ENCODE assay signal across 9 cellular contexts in genomic region chr3:46440531-46441294, GRCh38. TPM values are rescaled to one million over a fixed set of nuclear protein-coding genes. Genes with fewer than 3 reads are reported as not detected.
DNase-seq lines count a peak whose midpoint lies in the region; ATAC-seq and TF ChIP-seq lines count a peak whose summit lies in the region.
"Had no signal": no experiment of that assay in that cellular context is flagged by ENCODE, and none has a peak within 500 bp of the region (broad histone marks: within the 10 kb centered on the region; RNA-seq: fewer than 3 reads in every experiment).

No MANE protein-coding gene starts in this region.

- intact Hi-C loops in upper lobe of right lung (cut with DNase I), result no loop called here
- intact Hi-C loops in ascending aorta (cut with DNase I), result no loop called here

- H3K36me3 ChIP-seq in upper lobe of right lung (no peaks in the 10 kb centered on the region), tibial nerve (no peaks in the 10 kb centered on the region), ascending aorta (no peaks in the 10 kb centered on the region)

- no peaks in the 10 kb centered on the region for H3K36me3 Mint-ChIP-seq in activated T-cell treated with anti-CD3 and anti-CD28 coated beads, Interleukin-2, amount 50 U/mL, for 72 hours (ENCODE audit: insufficient read depth in 2 of 2)

- no peak overlapping the region for H3K4me3 Mint-ChIP-seq in activated T-cell treated with anti-CD3 and anti-CD28 coated beads, Interleukin-2, amount 50 U/mL, for 72 hours

- H3K27me3 ChIP-seq in upper lobe of right lung (no peaks in the 10 kb centered on the region), tibial nerve (no peaks in the 10 kb centered on the region), ascending aorta (no peaks in the 10 kb centered on the region)

- no peak for TF ChIP-seq POLR2A in tibial nerve (IDR thresholded peaks at IDR 0.05)

- no peaks in the 10 kb centered on the region for H3K9me3 Mint-ChIP-seq in activated T-cell treated with anti-CD3 and anti-CD28 coated beads, Interleukin-2, amount 50 U/mL, for 72 hours

- peak; percentile 84 for ATAC-seq in HG03457 (IDR thresholded peaks at IDR 0.05; ENCODE audit: unreplicated experiment)
- ATAC-seq in activated T-cell treated with anti-CD3 and anti-CD28 coated beads, Interleukin-2, amount 50 U/mL, for 72 hours (replicated peaks in 1 of 2), result peak; percentile 92 to 93
- ATAC-seq in upper lobe of right lung, result peak; percentile 75
- no peak for ATAC-seq in GM19324 (IDR thresholded peaks at IDR 0.05; ENCODE audit: low FRiP score, unreplicated experiment)

- no peak overlapping the region for H3K27ac Mint-ChIP-seq in activated T-cell treated with anti-CD3 and anti-CD28 coated beads, Interleukin-2, amount 50 U/mL, for 72 hours

- H3K27me3 Mint-ChIP-seq in activated T-cell treated with anti-CD3 and anti-CD28 coated beads, Interleukin-2, amount 50 U/mL, for 72 hours (ENCODE audit: low read depth), result no peaks in the 10 kb centered on the region

- no peak for TF ChIP-seq EP300 in tibial nerve (IDR thresholded peaks at IDR 0.05)

- H3K4me3 ChIP-seq in upper lobe of right lung (no peak overlapping the region), tibial nerve (no peak overlapping the region), ascending aorta (no peak overlapping the region)

- DNase-seq in activated naive CD4-positive, alpha-beta T cell treated with Interleukin-2 at 50 U/mL for 16 hours, result peak; percentile 27
- no peak for DNase-seq in activated naive CD4-positive, alpha-beta T cell (lab: John Stamatoyannopoulos, UW)
- DNase-seq in activated T-cell treated with anti-CD3 and anti-CD28 coated beads, Interleukin-2, amount 50 U/mL, for 72 hours, result peak; percentile 16 to 23
- DNase-seq in upper lobe of right lung (no peak), tibial nerve (ENCODE audit: low spot score in 2 of 2) (no peak), ascending aorta (ENCODE audit: low spot score in 2 of 2) (no peak)
- DNase-seq: IMR-90 had no signal

- H3K27ac ChIP-seq in upper lobe of right lung (no peak overlapping the region), tibial nerve (no peak overlapping the region), ascending aorta (no peak overlapping the region)

- peaks cover 20% of the 10 kb centered on the region for H3K4me1 Mint-ChIP-seq in activated T-cell treated with anti-CD3 and anti-CD28 coated beads, Interleukin-2, amount 50 U/mL, for 72 hours (ENCODE audit: low read depth)

- 63 to 71% methylated on average over 4 of the region's 4 CpGs for WGBS in tibial nerve, 2 donors

- H3K9me3 ChIP-seq in upper lobe of right lung (no peaks in the 10 kb centered on the region), tibial nerve (no peaks in the 10 kb centered on the region), ascending aorta (no peaks in the 10 kb centered on the region)

- TF ChIP-seq CTCF in upper lobe of right lung (IDR thresholded peaks at IDR 0.05), result no peak
- no peak for TF ChIP-seq CTCF in tibial nerve (IDR thresholded peaks at IDR 0.05)
- TF ChIP-seq CTCF in ascending aorta (IDR thresholded peaks at IDR 0.05), result no peak

- H3K4me1 ChIP-seq in upper lobe of right lung, result no peaks in the 10 kb centered on the region
- no peaks in the 10 kb centered on the region for H3K4me1 ChIP-seq in tibial nerve
- H3K4me1 ChIP-seq in ascending aorta, result no peaks in the 10 kb centered on the region

RNA-seq across cellular contexts. Expression of gene LTF, which starts 24.0 kb away (rescaled TPM):
- total RNA-seq in activated T-cell treated with anti-CD3 and anti-CD28 coated beads, Interleukin-2, amount 50 U/mL, for 72 hours, result not detected
- 14.3 TPM for total RNA-seq in upper lobe of right lung
- total RNA-seq in tibial nerve, result 1 to 10 TPM in 1 of 4 donors, under 1 TPM in 2, not detected in 1; 0.30 to 1.2 (median 0.42) TPM
- 1.4 TPM for total RNA-seq in ascending aorta
- total RNA-seq: IMR-90 had no signal

RNA-seq across cellular contexts. Expression of gene CCRL2, which starts 33.7 kb away (rescaled TPM):
- 1 to 10 TPM; 2.5 to 3.2 TPM for total RNA-seq in activated T-cell treated with anti-CD3 and anti-CD28 coated beads, Interleukin-2, amount 50 U/mL, for 72 hours
- total RNA-seq in upper lobe of right lung (28.5 TPM), tibial nerve (1 to 10 TPM; 1.3 to 2.7 (median 1.9) TPM), ascending aorta (not detected)

RNA-seq across cellular contexts. Expression of gene RTP3, which starts 57.1 kb away (rescaled TPM):
- total RNA-seq in activated T-cell treated with anti-CD3 and anti-CD28 coated beads, Interleukin-2, amount 50 U/mL, for 72 hours, result not detected
- total RNA-seq in upper lobe of right lung (not detected), tibial nerve (not detected), ascending aorta (not detected)

Comparison
In these comparisons a context has a peak if more than half of its experiments do, and no peak if none do; other contexts are left out.
1. DNase-seq: peak in activated naive CD4-positive, alpha-beta T cell treated with Interleukin-2 at 50 U/mL for 16 hours (single experiment) and activated T-cell treated with anti-CD3 and anti-CD28 coated beads, Interleukin-2, amount 50 U/mL, for 72 hours (2 of 2); none in activated naive CD4-positive, alpha-beta T cell (0 of 4), upper lobe of right lung (single experiment), tibial nerve (0 of 2) and ascending aorta (0 of 2).